33 cellular contexts compared by ENCODE assay signal in genomic region chr11:75535039-75535563, GRCh38. TPM values are rescaled to one million over a fixed set of nuclear protein-coding genes. Genes with fewer than 3 reads are reported as not detected.
DNase-seq lines count a peak whose midpoint lies in the region; ATAC-seq and TF ChIP-seq lines count a peak whose summit lies in the region.
"Had no signal": no experiment of that assay in that cellular context is flagged by ENCODE, and none has a peak within 500 bp of the region (broad histone marks: within the 10 kb centered on the region; RNA-seq: fewer than 3 reads in every experiment).

No MANE protein-coding gene starts in this region.

- H3K9me3 ChIP-seq in cardiac muscle cell (ENCODE audit: low read depth), result no peaks in the 10 kb centered on the region
- H3K9me3 ChIP-seq in left ventricle myocardium inferior (replicated peaks), result no peaks in the 10 kb centered on the region
- H3K9me3 ChIP-seq in KOPT-K1 (ENCODE audit: insufficient read depth, low read length, poor library complexity, severe bottlenecking), result no peaks in the 10 kb centered on the region
- H3K9me3 ChIP-seq: gastroesophageal sphincter, HAP-1, thoracic aorta, uterus had no signal

- peak overlapping the region; percentile 19 for H3K27ac Mint-ChIP-seq in endothelial cell (ENCODE audit: unreplicated experiment)
- peak overlapping the region; percentile 72 for H3K27ac Mint-ChIP-seq in stimulated activated naive B cell treated with anti-CD40 and anti-IgM and Interleukin-4, amounts not matched to agents 10 μg/mL and 1 μg/mL and 100 μg/mL, for 72 hours
- H3K27ac Mint-ChIP-seq: activated naive CD4-positive, alpha-beta T cell treated with anti-CD3 and anti-CD28 coated beads, Interleukin-2, amount 50 U/mL, for 24 hours; activated T-helper 17 cell treated with anti-CD3 and anti-CD28 coated beads, Interleukin-2, amount 50 U/mL, for 72 hours; B cell; memory B cell; neural progenitor cell; WTC11 had no signal

- no peak for ATAC-seq in stimulated activated naive B cell treated with anti-CD40 and anti-IgM and Interleukin-4, amounts not matched to agents 10 μg/mL and 1 μg/mL and 100 μg/mL, for 72 hours (replicated peaks)
- ATAC-seq in GM18909 (IDR thresholded peaks at IDR 0.05; ENCODE audit: poor library complexity, unreplicated experiment) (no peak), GM21390 (IDR thresholded peaks at IDR 0.05; ENCODE audit: unreplicated experiment) (no peak)
- ATAC-seq: activated T-helper 17 cell treated with anti-CD3 and anti-CD28 coated beads, Interleukin-2, amount 50 U/mL, for 72 hours; gastroesophageal sphincter; Panc1; WTC11 had no signal

- no peak overlapping the region for H3K4me3 ChIP-seq in cardiac muscle cell
- H3K4me3 ChIP-seq in left ventricle myocardium inferior, result no peak overlapping the region
- H3K4me3 ChIP-seq: dorsolateral prefrontal cortex, gastroesophageal sphincter, HAP-1, neural progenitor cell, smooth muscle cell, thoracic aorta, uterus had no signal

- TF ChIP-seq CTCF in cardiac muscle cell (IDR thresholded peaks at IDR 0.05; ENCODE audit: low read depth, low read length) (no peak), left ventricle myocardium inferior (IDR thresholded peaks at IDR 0.05; ENCODE audit: borderline replicate concordance) (no peak), endothelial cell (IDR thresholded peaks at IDR 0.05; ENCODE audit: unreplicated experiment) (no peak)

- no peak for DNase-seq in cardiac muscle cell (ENCODE audit: low read depth in 1 of 2, low spot score in 1 of 2)
- DNase-seq in left ventricle myocardium inferior, result no peak
- no peak for DNase-seq in endothelial cell (ENCODE audit: low spot score)
- no peak for DNase-seq in stimulated activated naive B cell treated with anti-CD40 and anti-IgM and Interleukin-4, amounts not matched to agents 10 μg/mL and 1 μg/mL and 100 μg/mL, for 72 hours
- DNase-seq in AG20443 (ENCODE audit: low spot score), result no peak
- DNase-seq: amniotic stem cell; cerebellar nuclear complex; DND-41; dorsolateral prefrontal cortex; GF-D8; NCI-H1436 treated with DMSO at 0.1 percent for 48 hours; NCI-H2107; NCI-H345; SIG-M5; stimulated activated CD4-positive, alpha-beta T cell treated with anti-CD3 and anti-CD28 coated beads, Interleukin-1b, Interleukin-23, amount 100 ng/mL, for 48 hours; T-helper 9 cell; uterus had no signal

- no peaks in the 10 kb centered on the region for H3K9me3 Mint-ChIP-seq in endothelial cell (ENCODE audit: unreplicated experiment)
- no peaks in the 10 kb centered on the region for H3K9me3 Mint-ChIP-seq in stimulated activated naive B cell treated with anti-CD40 and anti-IgM and Interleukin-4, amounts not matched to agents 10 μg/mL and 1 μg/mL and 100 μg/mL, for 72 hours
- H3K9me3 Mint-ChIP-seq: activated naive CD4-positive, alpha-beta T cell treated with anti-CD3 and anti-CD28 coated beads, Interleukin-2, amount 50 U/mL, for 24 hours; activated T-helper 17 cell treated with anti-CD3 and anti-CD28 coated beads, Interleukin-2, amount 50 U/mL, for 72 hours; brain; memory B cell; neural progenitor cell; stimulated activated naive CD8-positive, alpha-beta T cell treated with anti-CD3 and anti-CD28 coated beads, Interleukin-15, Interleukin-2, amounts not matched to agents 100 ng/mL and 50 ng/mL, for 24 hours; WTC11 had no signal

- H3K36me3 ChIP-seq in cardiac muscle cell, result no peaks in the 10 kb centered on the region
- no peaks in the 10 kb centered on the region for H3K36me3 ChIP-seq in left ventricle myocardium inferior
- H3K36me3 ChIP-seq in KOPT-K1 (ENCODE audit: insufficient read depth, low read length), result no peaks in the 10 kb centered on the region
- H3K36me3 ChIP-seq: gastroesophageal sphincter, HAP-1, neural progenitor cell, thoracic aorta, uterus had no signal

- peaks cover 5% of the 10 kb centered on the region for H3K27me3 Mint-ChIP-seq in endothelial cell (ENCODE audit: unreplicated experiment)
- peaks cover 18% of the 10 kb centered on the region in 2 donors for H3K27me3 Mint-ChIP-seq in stimulated activated naive B cell treated with anti-CD40 and anti-IgM and Interleukin-4, amounts not matched to agents 10 μg/mL and 1 μg/mL and 100 μg/mL, for 72 hours
- H3K27me3 Mint-ChIP-seq: activated naive CD4-positive, alpha-beta T cell treated with anti-CD3 and anti-CD28 coated beads, Interleukin-2, amount 50 U/mL, for 24 hours; activated T-helper 17 cell treated with anti-CD3 and anti-CD28 coated beads, Interleukin-2, amount 50 U/mL, for 72 hours; stimulated activated naive CD8-positive, alpha-beta T cell treated with anti-CD3 and anti-CD28 coated beads, Interleukin-15, Interleukin-2, amounts not matched to agents 100 ng/mL and 50 ng/mL, for 24 hours had no signal

- H3K4me1 Mint-ChIP-seq in endothelial cell (ENCODE audit: unreplicated experiment), result peaks cover 68% of the 10 kb centered on the region
- peaks cover 33 to 44% of the 10 kb centered on the region in 2 donors for H3K4me1 Mint-ChIP-seq in stimulated activated naive B cell treated with anti-CD40 and anti-IgM and Interleukin-4, amounts not matched to agents 10 μg/mL and 1 μg/mL and 100 μg/mL, for 72 hours

- intact Hi-C loops in left ventricle myocardium inferior (cut with micrococcal nuclease), result no loop called here

- H3K4me1 ChIP-seq in cardiac muscle cell (ENCODE audit: low read depth), result peaks cover 48% of the 10 kb centered on the region
- peaks cover 16% of the 10 kb centered on the region for H3K4me1 ChIP-seq in left ventricle myocardium inferior
- H3K4me1 ChIP-seq: neural progenitor cell, uterus had no signal

- H3K27ac ChIP-seq in cardiac muscle cell (peak overlapping the region; percentile 69), left ventricle myocardium inferior (replicated peaks) (no peak overlapping the region), KOPT-K1 (ENCODE audit: low read depth, low read length, poor library complexity, severe bottlenecking) (peak overlapping the region; percentile 49)
- H3K27ac ChIP-seq: dorsolateral prefrontal cortex, gastroesophageal sphincter, neural progenitor cell, thoracic aorta, uterus had no signal

- H3K27me3 ChIP-seq in cardiac muscle cell (no peaks in the 10 kb centered on the region), left ventricle myocardium inferior (ENCODE audit: low read depth) (no peaks in the 10 kb centered on the region)
- H3K27me3 ChIP-seq: dorsolateral prefrontal cortex, gastroesophageal sphincter, neural progenitor cell, uterus had no signal

- H3K4me3 Mint-ChIP-seq in endothelial cell (ENCODE audit: unreplicated experiment), result no peak overlapping the region
- no peak overlapping the region for H3K4me3 Mint-ChIP-seq in stimulated activated naive B cell treated with anti-CD40 and anti-IgM and Interleukin-4, amounts not matched to agents 10 μg/mL and 1 μg/mL and 100 μg/mL, for 72 hours
- H3K4me3 Mint-ChIP-seq: activated naive CD4-positive, alpha-beta T cell treated with anti-CD3 and anti-CD28 coated beads, Interleukin-2, amount 50 U/mL, for 24 hours; activated T-helper 17 cell treated with anti-CD3 and anti-CD28 coated beads, Interleukin-2, amount 50 U/mL, for 72 hours; B cell; memory B cell; neural progenitor cell; stimulated activated naive CD8-positive, alpha-beta T cell treated with anti-CD3 and anti-CD28 coated beads, Interleukin-15, Interleukin-2, amounts not matched to agents 100 ng/mL and 50 ng/mL, for 24 hours; WTC11 had no signal

- no peaks in the 10 kb centered on the region for H3K36me3 Mint-ChIP-seq in endothelial cell (ENCODE audit: low read depth, unreplicated experiment)
- H3K36me3 Mint-ChIP-seq in stimulated activated naive B cell treated with anti-CD40 and anti-IgM and Interleukin-4, amounts not matched to agents 10 μg/mL and 1 μg/mL and 100 μg/mL, for 72 hours, result no peaks in the 10 kb centered on the region
- H3K36me3 Mint-ChIP-seq: activated naive CD4-positive, alpha-beta T cell treated with anti-CD3 and anti-CD28 coated beads, Interleukin-2, amount 50 U/mL, for 24 hours; brain; memory B cell; neural progenitor cell; WTC11 had no signal

RNA-seq across cellular contexts. Expression of gene GDPD5, which starts 9.4 kb away (rescaled TPM):
- total RNA-seq in cardiac muscle cell, result 5.8 and 19.4 TPM in 2 replicates
- 6.6 and 16.6 TPM in 2 replicates for polyA plus RNA-seq in cardiac muscle cell
- total RNA-seq in left ventricle myocardium inferior, result 4.4 TPM
- total RNA-seq in endothelial cell (ENCODE audit: unreplicated experiment), result 674 TPM

RNA-seq across cellular contexts. Expression of gene SERPINH1, which starts 27.0 kb away (rescaled TPM):
- total RNA-seq in cardiac muscle cell (955 and 1,181 TPM in 2 replicates), left ventricle myocardium inferior (57.6 TPM), endothelial cell (ENCODE audit: unreplicated experiment) (449 TPM)
- polyA plus RNA-seq in cardiac muscle cell, result 441 and 444 TPM in 2 replicates

Comparison
In these comparisons a context has a peak if more than half of its experiments do, and no peak if none do; other contexts are left out.
1. RNA of gene GDPD5, which starts 9.4 kb away (total RNA-seq): 674 TPM in endothelial cell (single experiment); 5.8 to 19.4 TPM in cardiac muscle cell and 4.4 TPM in left ventricle myocardium inferior (single experiment); every median in the first group is over 10 times any median in the second.